ENCODE assay signal across 1 cellular context in genomic region chr12:32036477-32037263, GRCh38.
TF ChIP-seq lines count a peak whose summit lies in the region.

No MANE protein-coding gene starts in this region.

TF ChIP-seq in GM23338, 12 proteins besides CTCF, POLR2A, EP300 and RAD21 (continued from another document):
- TF ChIP-seq REST (IDR thresholded peaks at IDR 0.05; ENCODE audit: unreplicated experiment) (no peak), STAT1 (IDR thresholded peaks at IDR 0.05; ENCODE audit: unreplicated experiment) (no peak), ZNF114 (CRISPR knock-in tag; IDR thresholded peaks at IDR 0.05) (no peak), JUNB (IDR thresholded peaks at IDR 0.05; ENCODE audit: unreplicated experiment) (no peak), ZNF331 (CRISPR knock-in tag; IDR thresholded peaks at IDR 0.05; ENCODE audit: low read depth) (no peak), CREB1 (CRISPR knock-in tag; IDR thresholded peaks at IDR 0.05; ENCODE audit: low read depth) (no peak), NANOG (IDR thresholded peaks at IDR 0.05; ENCODE audit: borderline replicate concordance) (no peak)
